In the genomic region with DNA sequence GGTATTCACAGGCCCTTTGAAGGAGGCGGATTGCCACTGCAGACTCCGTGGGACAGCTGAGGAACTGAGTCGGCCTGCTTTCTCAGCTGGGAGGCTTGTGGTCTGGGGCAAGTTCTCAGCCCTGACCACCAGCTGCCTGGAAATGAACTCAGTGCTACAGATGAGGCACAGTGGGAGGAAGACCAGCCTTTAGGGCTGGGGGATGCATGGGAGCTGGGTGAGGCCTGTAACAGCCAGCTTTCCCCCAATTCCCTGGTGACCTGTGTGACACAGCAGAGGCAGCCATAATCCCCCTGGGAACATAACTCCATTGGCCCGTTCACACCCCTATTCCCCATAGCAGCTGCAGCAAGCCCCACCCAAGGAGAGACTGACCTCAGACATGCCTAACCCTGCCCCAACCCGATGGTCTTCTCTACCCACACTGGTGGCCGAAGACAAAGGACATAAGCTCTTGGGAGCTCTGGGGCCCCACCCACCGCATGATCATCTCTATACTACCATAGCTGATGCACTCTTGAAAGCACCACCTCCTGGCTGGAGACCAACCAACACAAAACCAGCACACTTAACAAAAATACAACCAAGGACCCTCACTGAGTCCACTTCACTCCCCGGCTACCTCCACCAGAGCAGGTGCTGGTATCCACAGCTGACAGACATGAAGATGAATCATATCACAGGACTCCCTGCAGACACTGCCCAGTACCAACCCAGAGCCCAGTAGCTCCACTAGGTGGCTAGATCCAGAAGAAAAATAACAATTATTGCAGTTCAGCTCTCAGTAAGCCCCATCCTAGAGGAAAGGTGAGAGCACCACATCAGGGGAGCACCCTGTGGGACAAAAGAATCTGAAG, we compare ENCODE assay signal across 9 cellular contexts. TPM values are rescaled to one million over a fixed set of nuclear protein-coding genes. Genes with fewer than 3 reads are reported as not detected.
DNase-seq lines count a peak whose midpoint lies in the region; ATAC-seq, FAIRE-seq and TF ChIP-seq lines count a peak whose summit lies in the region.
"Had no signal": no experiment of that assay in that cellular context is flagged by ENCODE, and none has a peak within 500 bp of the region (broad histone marks: within the 10 kb centered on the region; RNA-seq: fewer than 3 reads in every experiment).

No MANE protein-coding gene starts in this region.

- DNase-seq in GM12892 (ENCODE audit: insufficient read length) (no peak), immature natural killer cell (peak in 2 of 3 donors; percentile 7 to 14), occipital lobe (lab: John Stamatoyannopoulos, UW) (no peak), HAP-1 (ENCODE audit: low spot score in 2 of 2) (no peak), C1 segment of cervical spinal cord (lab: John Stamatoyannopoulos, UW) (no peak), putamen (ENCODE audit: low spot score) (no peak)
- DNase-seq: activated CD4-positive, alpha-beta T cell treated with anti-CD3 and anti-CD28 coated beads, Interleukin-2, amount 50 U/mL, for 4 hours had no signal

- H3K27ac Mint-ChIP-seq in immature natural killer cell = peak overlapping the region; percentile 9 to 51 (median 32)

- no peaks in the 10 kb centered on the region for H3K9me3 Mint-ChIP-seq in immature natural killer cell

- peak; percentile 96 for FAIRE-seq in GM12892 (lab: Jason Lieb, UNC)

- peak; percentile 77 for ATAC-seq in GM21447 (IDR thresholded peaks at IDR 0.05; ENCODE audit: unreplicated experiment)
- peak; percentile 88 for ATAC-seq in HG03460 (IDR thresholded peaks at IDR 0.05; ENCODE audit: unreplicated experiment)

- H3K36me3 ChIP-seq in HAP-1 (replicated peaks) = no peaks in the 10 kb centered on the region

- no peaks in the 10 kb centered on the region for H3K4me1 ChIP-seq in HAP-1

- peaks cover 33 to 50% of the 10 kb centered on the region in 2 donors for H3K4me1 Mint-ChIP-seq in immature natural killer cell

- peak overlapping the region; percentile 13 to 73 (median 58) for H3K4me3 Mint-ChIP-seq in immature natural killer cell

- peaks cover 0 to 7% (median 4%) of the 10 kb centered on the region in 3 donors for H3K36me3 Mint-ChIP-seq in immature natural killer cell

- H3K4me3 ChIP-seq in HAP-1 = no peak overlapping the region

- H3K27me3 ChIP-seq in HAP-1 (ENCODE audit: low read depth) = no peaks in the 10 kb centered on the region

- in situ Hi-C loops in HAP-1 (cut with MboI; ENCODE audit: low sequenced_read_pairs) = no loop called here

- TF ChIP-seq POLR2A in GM12892 (IDR thresholded peaks at IDR 0.05; ENCODE audit: low read depth, low read length) = no peak; the same call in 1 of the 2 replicates

- no peaks in the 10 kb centered on the region for H3K27me3 Mint-ChIP-seq in immature natural killer cell (ENCODE audit: low read depth in 3 of 3)

- H3K9me3 ChIP-seq in HAP-1 = no peaks in the 10 kb centered on the region

RNA-seq across cellular contexts. Expression of a gene that starts 24.9 kb away (rescaled TPM):
- 45.9 TPM for polyA plus RNA-seq in GM12892 (2012; ENCODE audit: missing spikeins)
- 10 to 100 TPM; 16.1 to 21.6 (median 20.8) TPM for polyA plus RNA-seq in immature natural killer cell
- 8.6 TPM for total RNA-seq in occipital lobe

Comparison
In these comparisons a context has a peak if more than half of its experiments do, and no peak if none do; other contexts are left out.
1. DNase-seq: peak in immature natural killer cell (2 of 3); none in GM12892 (single experiment), occipital lobe (single experiment), HAP-1 (0 of 2), C1 segment of cervical spinal cord (0 of 14) and putamen (single experiment).